23 cellular contexts compared by ENCODE assay signal in the genomic region with DNA sequence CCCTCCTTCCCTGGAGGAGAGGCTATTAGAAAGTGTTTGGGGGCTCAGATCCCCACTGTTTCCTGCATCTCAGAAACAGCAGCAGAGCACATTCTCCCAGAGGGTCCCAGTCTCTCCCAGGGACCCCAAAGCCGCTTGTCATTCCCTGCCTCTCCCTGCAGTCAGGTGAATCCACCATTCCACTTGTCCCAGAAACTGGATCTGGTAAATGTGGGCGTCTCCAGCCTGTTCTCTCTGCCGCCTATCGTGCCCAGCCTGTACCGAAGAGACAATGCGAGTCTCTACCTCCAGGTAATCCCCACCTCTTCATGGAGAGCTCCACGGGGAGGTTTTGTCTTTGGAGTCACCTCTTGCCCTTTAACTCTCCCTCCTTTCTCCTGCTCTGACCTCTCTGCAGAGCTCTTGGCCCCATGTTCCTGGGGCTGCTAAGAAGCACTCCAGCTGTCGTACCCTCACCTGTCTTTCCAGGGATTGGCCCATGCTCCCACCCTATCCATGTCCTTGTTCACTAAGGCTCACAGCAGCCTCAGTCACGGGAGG. TPM values are rescaled to one million over a fixed set of nuclear protein-coding genes. Genes with fewer than 3 reads are reported as not detected.
"Had no signal": no experiment of that assay in that cellular context is flagged by ENCODE, and none has a peak within 500 bp of the region (broad histone marks: within the 10 kb centered on the region; RNA-seq: fewer than 3 reads in every experiment).

No MANE protein-coding gene starts in this region.

- H3K4me3 Mint-ChIP-seq: dendritic cell treated with granulocyte-macrophage colony-stimulating factor and Interleukin-4, amounts not matched to agents 40 ng/mL and 50 ng/mL, for 4 days; effector memory CD8-positive, alpha-beta T cell; memory B cell; natural killer cell treated with Interleukin-12 subunit alpha and Interleukin-12 subunit beta and Interleukin-15 and Interleukin-18, amount 100 ng/mL, for 72 hours; type B pancreatic cell had no signal

- H3K27ac Mint-ChIP-seq: dendritic cell treated with granulocyte-macrophage colony-stimulating factor and Interleukin-4, amounts not matched to agents 40 ng/mL and 50 ng/mL, for 4 days; effector memory CD8-positive, alpha-beta T cell; memory B cell; natural killer cell treated with Interleukin-12 subunit alpha and Interleukin-12 subunit beta and Interleukin-15 and Interleukin-18, amount 100 ng/mL, for 72 hours; type B pancreatic cell had no signal

- H3K4me3 ChIP-seq: esophagus muscularis mucosa, gastrocnemius medialis, left ventricle myocardium inferior, lower lobe of right lung, thyroid gland, uterus had no signal

- H3K4me1 ChIP-seq: gastrocnemius medialis, lower lobe of right lung, thyroid gland, uterus had no signal

- H3K4me1 Mint-ChIP-seq: memory B cell had no signal

- H3K36me3 Mint-ChIP-seq: memory B cell; natural killer cell treated with Interleukin-12 subunit alpha and Interleukin-12 subunit beta and Interleukin-15 and Interleukin-18, amount 100 ng/mL, for 72 hours; type B pancreatic cell had no signal

- DNase-seq: effector memory CD8-positive, alpha-beta T cell; gastrocnemius medialis; glutamatergic neuron; left cardiac atrium; left ventricle myocardium inferior; lower lobe of right lung; midbrain; small intestine; stimulated activated CD4-positive, alpha-beta T cell treated with anti-CD3 and anti-CD28 coated beads, Interleukin-2, amount 100 ng/mL, for 48 hours; stimulated activated naive CD4-positive, alpha-beta T cell treated with Interleukin-2 at 50 U/mL for 16 hours; thyroid gland; uterus had no signal

- H3K9me3 ChIP-seq: esophagus muscularis mucosa, gastrocnemius medialis, left ventricle myocardium inferior, lower lobe of right lung, neutrophil, thyroid gland, uterus had no signal

- H3K27me3 ChIP-seq: esophagus muscularis mucosa, gastrocnemius medialis, neutrophil, thyroid gland, uterus had no signal

- H3K9me3 Mint-ChIP-seq: dendritic cell treated with granulocyte-macrophage colony-stimulating factor and Interleukin-4, amounts not matched to agents 40 ng/mL and 50 ng/mL, for 4 days; effector memory CD8-positive, alpha-beta T cell; memory B cell; natural killer cell treated with Interleukin-12 subunit alpha and Interleukin-12 subunit beta and Interleukin-15 and Interleukin-18, amount 100 ng/mL, for 72 hours; type B pancreatic cell had no signal

- H3K36me3 ChIP-seq: esophagus muscularis mucosa, gastrocnemius medialis, left ventricle myocardium inferior, lower lobe of right lung, neutrophil, thyroid gland, uterus had no signal

- H3K27ac ChIP-seq: epithelial cell of prostate, esophagus muscularis mucosa, gastrocnemius medialis, left ventricle myocardium inferior, lower lobe of right lung, neutrophil, thyroid gland, uterus had no signal

- H3K27me3 Mint-ChIP-seq: type B pancreatic cell had no signal

- ATAC-seq: effector memory CD8-positive, alpha-beta T cell; gastrocnemius medialis; left cardiac atrium; lower lobe of right lung; natural killer cell treated with Interleukin-12 subunit alpha and Interleukin-12 subunit beta and Interleukin-15 and Interleukin-18, amount 100 ng/mL, for 72 hours had no signal

RNA-seq across cellular contexts. Expression of a gene that starts 26.9 kb away (rescaled TPM):
- total RNA-seq: fibroblast of villous mesenchyme, pulmonary artery endothelial cell had no signal

RNA-seq across cellular contexts. Expression of a gene that starts 48.9 kb away (rescaled TPM):
- total RNA-seq: esophagus muscularis mucosa; fibroblast of villous mesenchyme; left cardiac atrium; left ventricle myocardium inferior; natural killer cell treated with Interleukin-12 subunit alpha and Interleukin-12 subunit beta and Interleukin-15 and Interleukin-18, amount 100 ng/mL, for 72 hours; osteoblast; pulmonary artery endothelial cell had no signal
- polyA plus RNA-seq: keratinocyte had no signal
